24 cellular contexts compared by ENCODE assay signal in the genomic region with DNA sequence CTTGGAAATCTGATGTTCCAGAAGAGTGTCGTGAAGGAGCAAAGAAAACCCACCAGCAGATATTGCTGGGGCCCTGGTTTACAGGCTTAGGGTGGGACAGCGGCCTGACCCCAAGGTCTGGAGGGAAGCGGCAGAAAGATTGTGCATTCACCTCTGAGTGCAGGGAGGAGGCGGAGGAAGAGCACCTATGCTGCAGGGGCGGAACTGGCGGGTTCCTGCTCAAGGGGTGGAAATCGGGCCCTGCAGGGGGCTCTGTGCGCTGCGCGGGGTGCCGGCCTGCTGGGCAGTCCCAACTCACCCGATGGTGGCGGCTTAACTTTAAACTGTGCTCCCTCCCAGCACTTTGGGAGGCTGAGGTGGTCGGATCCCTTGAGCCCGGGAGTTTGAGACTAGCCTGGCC. TPM values are rescaled to one million over a fixed set of nuclear protein-coding genes. Genes with fewer than 3 reads are reported as not detected.
"Had no signal": no experiment of that assay in that cellular context is flagged by ENCODE, and none has a peak within 500 bp of the region (broad histone marks: within the 10 kb centered on the region; RNA-seq: fewer than 3 reads in every experiment).

No MANE protein-coding gene starts in this region.

- H3K4me3 Mint-ChIP-seq: endodermal cell; memory B cell; mesothelial cell of epicardium; natural killer cell; neural crest cell; stimulated activated naive CD8-positive, alpha-beta T cell treated with anti-CD3 and anti-CD28 coated beads, Interleukin-15, amount 100 ng/mL, for 72 hours had no signal

- H3K9me3 ChIP-seq: colonic mucosa, lower lobe of right lung, pancreas, psoas muscle, testis, tibial nerve had no signal

- H3K4me1 ChIP-seq: lower lobe of right lung, pancreas, psoas muscle, testis had no signal

- H3K4me1 Mint-ChIP-seq: neural crest cell had no signal

- H3K27me3 ChIP-seq: cardiac muscle cell, colonic mucosa, hepatocyte, testis, tibial nerve had no signal

- DNase-seq: cerebellar nuclear complex; colonic mucosa; dermis blood vessel endothelial cell; erythroblast; foreskin melanocyte; left colon; lower lobe of right lung; natural killer cell; occipital lobe; pancreas; psoas muscle; retina; stimulated activated CD4-positive, alpha-beta T cell treated with anti-CD3 and anti-CD28 coated beads, Interleukin-12 subunit alpha, Interleukin-12 subunit beta, amount 100 ng/mL, for 4 hours; stimulated activated naive CD8-positive, alpha-beta T cell treated with anti-CD3 and anti-CD28 coated beads, Interleukin-15, amount 100 ng/mL, for 72 hours; testis had no signal

- ATAC-seq: lower lobe of right lung; pancreas; psoas muscle; stimulated activated naive CD8-positive, alpha-beta T cell treated with anti-CD3 and anti-CD28 coated beads, Interleukin-15, amount 100 ng/mL, for 72 hours had no signal

- H3K36me3 ChIP-seq: cardiac muscle cell, colonic mucosa, lower lobe of right lung, pancreas, tibial nerve had no signal

- H3K27ac Mint-ChIP-seq: endodermal cell; memory B cell; mesothelial cell of epicardium; natural killer cell; stimulated activated naive CD8-positive, alpha-beta T cell treated with anti-CD3 and anti-CD28 coated beads, Interleukin-15, amount 100 ng/mL, for 72 hours had no signal

- H3K36me3 Mint-ChIP-seq: memory B cell, mesothelial cell of epicardium, natural killer cell had no signal

- H3K4me3 ChIP-seq: cardiac muscle cell, colonic mucosa, hepatocyte, lower lobe of right lung, pancreas, psoas muscle, testis, tibial nerve had no signal

- H3K27ac ChIP-seq: cardiac muscle cell, colonic mucosa, hepatocyte, lower lobe of right lung, pancreas, psoas muscle, testis, tibial nerve had no signal

- H3K9me3 Mint-ChIP-seq: endodermal cell, memory B cell, natural killer cell, neural crest cell had no signal

RNA-seq across cellular contexts. Expression of a gene that starts 51.9 kb away (rescaled TPM):
- total RNA-seq: endothelial cell of umbilical vein, myocyte had no signal
